7 cellular contexts compared by ENCODE assay signal in genomic region chr9:125407432-125407973, GRCh38.
DNase-seq lines count a peak whose midpoint lies in the region; ATAC-seq, FAIRE-seq and TF ChIP-seq lines count a peak whose summit lies in the region.

No MANE protein-coding gene starts in this region.

- no peak overlapping the region for H3K56ac ChIP-seq in H9 (ENCODE audit: insufficient read length, low read depth, low read length)

- H3K9me3 ChIP-seq in H9 (ENCODE audit: control insufficient read depth, low read depth, low read length) (no peaks in the 10 kb centered on the region), T-helper 17 cell (ENCODE audit: control insufficient read depth, low read length, poor library complexity, severe bottlenecking) (no peaks in the 10 kb centered on the region), stomach smooth muscle (ENCODE audit: control insufficient read depth in 2 of 2, low read length in 2 of 2) (no peaks in the 10 kb centered on the region)

- no peak overlapping the region for H4K91ac ChIP-seq in H9 (ENCODE audit: insufficient read length, low read depth, low read length)

- peak overlapping the region; percentile 38 for H3K4me2 ChIP-seq in H9 (ENCODE audit: insufficient read depth, insufficient read length, low read length)

- no peak overlapping the region for H2BK5ac ChIP-seq in H9 (ENCODE audit: insufficient read length, low read length)

- no peak overlapping the region for H2BK120ac ChIP-seq in H9 (ENCODE audit: low read depth, low read length, poor library complexity, severe bottlenecking)

- H3K4me3 Mint-ChIP-seq in H9 (peak overlapping the region; percentile 56 to 74), T-helper 17 cell (peak overlapping the region; percentile 83)

- H3K4me3 ChIP-seq in stomach smooth muscle (ENCODE audit: low read length in 2 of 2) = peak overlapping the region; percentile 76 to 79

- H3K79me2 ChIP-seq in H9 (ENCODE audit: insufficient read depth, low read length) = no peaks in the 10 kb centered on the region

- no peak overlapping the region for H4K5ac ChIP-seq in H9 (ENCODE audit: insufficient read length, low read depth, low read length)

- H3K79me1 ChIP-seq in H9 (ENCODE audit: insufficient read depth, low read depth, low read length, poor library complexity, severe bottlenecking) = no peaks in the 10 kb centered on the region

- H3K4me1 ChIP-seq in H9 (ENCODE audit: insufficient read depth, low read length) (no peaks in the 10 kb centered on the region; the same call in 1 of the 2 replicates), stomach smooth muscle (ENCODE audit: control insufficient read depth, insufficient read depth, low read length) (peaks cover 12% of the 10 kb centered on the region)

- no peak overlapping the region for H2AK5ac ChIP-seq in H9 (ENCODE audit: insufficient read length, low read length)

- H3K9ac ChIP-seq in H9 (ENCODE audit: extremely low read depth, insufficient read length, low read length) (no peak overlapping the region), stomach smooth muscle (ENCODE audit: low read length in 2 of 2) (peak overlapping the region; percentile 47 to 70)

- no peak overlapping the region for H2BK12ac ChIP-seq in H9 (ENCODE audit: insufficient read length, low read depth, low read length)

- DNase-seq in H9 = no peak
- no peak for DNase-seq in T-helper 17 cell
- DNase-seq in left ventricle myocardium superior = no peak
- no peak for DNase-seq in hypothalamus (lab: John Stamatoyannopoulos, UW)
- DNase-seq in NCI-H1436 (lab: John Stamatoyannopoulos, UW) = no peak
- DNase-seq in frontal cortex (ENCODE audit: low spot score in 2 of 2) = no peak

- peaks cover 7 to 18% of the 10 kb centered on the region in 2 experiments for H3K4me1 Mint-ChIP-seq in H9
- peaks cover 16% of the 10 kb centered on the region for H3K4me1 Mint-ChIP-seq in T-helper 17 cell

- no peak overlapping the region for H3K23ac ChIP-seq in H9 (ENCODE audit: insufficient read length, low read depth, low read length)

- intact Hi-C loops in left ventricle myocardium superior (cut with micrococcal nuclease) = no loop called here

- no peak overlapping the region for H3K4ac ChIP-seq in H9 (ENCODE audit: low read depth, low read length)

- no peak for FAIRE-seq in frontal cortex (lab: Jason Lieb, UNC)

- no CpG with 5 or more reads among the region's 17 CpGs for WGBS in H9 (ENCODE audit: extremely low coverage, insufficient read length, low lambda C conversion rate)

- peak overlapping the region; percentile 21 for H3K18ac ChIP-seq in H9 (ENCODE audit: insufficient read length, low read depth, low read length)

- peaks cover 6% of the 10 kb centered on the region for H3K23me2 ChIP-seq in H9 (ENCODE audit: insufficient read length, low read depth, low read length, poor library complexity, severe bottlenecking)

- TF ChIP-seq CTCF in H9 (conservative IDR thresholded peaks at IDR 0.05) = no peak

- no peak overlapping the region for H3K14ac ChIP-seq in H9 (ENCODE audit: insufficient read depth, low read length)

- H3K27ac ChIP-seq in H9 (ENCODE audit: insufficient read length, low read depth, low read length) = no peak overlapping the region
- peak overlapping the region; percentile 60 for H3K27ac ChIP-seq in stomach smooth muscle (ENCODE audit: low read length)

- no peaks in the 10 kb centered on the region; a peak in 1 of 5 replicates for H3K9me3 Mint-ChIP-seq in H9

- ATAC-seq in T-helper 17 cell = peak; percentile 7
- peak; percentile 16 for ATAC-seq in left ventricle myocardium superior

- H3K27me3 ChIP-seq in H9 (ENCODE audit: insufficient read depth, low read length) = no peaks in the 10 kb centered on the region
- no peaks in the 10 kb centered on the region for H3K27me3 ChIP-seq in stomach smooth muscle (ENCODE audit: control insufficient read depth in 1 of 2, insufficient read depth in 2 of 2, low read length in 2 of 2)

- no peak overlapping the region for H3K27ac Mint-ChIP-seq in H9
- no peak overlapping the region for H3K27ac Mint-ChIP-seq in T-helper 17 cell

- no peak overlapping the region for H4K8ac ChIP-seq in H9 (replicated peaks; ENCODE audit: insufficient read length, low read depth, low read length)

- H2BK20ac ChIP-seq in H9 (ENCODE audit: low read depth, low read length, poor library complexity, severe bottlenecking) = no peak overlapping the region

- H3K36me3 Mint-ChIP-seq in H9 (ENCODE audit: insufficient read depth in 1 of 3, low read depth in 3 of 3) (no peaks in the 10 kb centered on the region; a peak in 1 of 7 replicates), T-helper 17 cell (ENCODE audit: low read depth) (peaks cover 7% of the 10 kb centered on the region)

- H2BK15ac ChIP-seq in H9 (ENCODE audit: low read depth, low read length) = no peak overlapping the region

- no peaks in the 10 kb centered on the region for H3K36me3 ChIP-seq in stomach smooth muscle (ENCODE audit: control insufficient read depth in 2 of 2, insufficient read depth in 2 of 2, low read length in 2 of 2)

- no peaks in the 10 kb centered on the region for H4K20me1 ChIP-seq in H9 (ENCODE audit: control insufficient read depth, insufficient read depth, insufficient read length)

- no peak overlapping the region for H3T11ph ChIP-seq in H9 (ENCODE audit: low read length)

- H2AFZ ChIP-seq in H9 (ENCODE audit: low read length) = no peak overlapping the region

- H3K27me3 Mint-ChIP-seq in H9 (ENCODE audit: low read depth) (peaks cover 44% of the 10 kb centered on the region), T-helper 17 cell (peaks cover 49% of the 10 kb centered on the region)
